15 cellular contexts compared by ENCODE assay signal in the genomic region with DNA sequence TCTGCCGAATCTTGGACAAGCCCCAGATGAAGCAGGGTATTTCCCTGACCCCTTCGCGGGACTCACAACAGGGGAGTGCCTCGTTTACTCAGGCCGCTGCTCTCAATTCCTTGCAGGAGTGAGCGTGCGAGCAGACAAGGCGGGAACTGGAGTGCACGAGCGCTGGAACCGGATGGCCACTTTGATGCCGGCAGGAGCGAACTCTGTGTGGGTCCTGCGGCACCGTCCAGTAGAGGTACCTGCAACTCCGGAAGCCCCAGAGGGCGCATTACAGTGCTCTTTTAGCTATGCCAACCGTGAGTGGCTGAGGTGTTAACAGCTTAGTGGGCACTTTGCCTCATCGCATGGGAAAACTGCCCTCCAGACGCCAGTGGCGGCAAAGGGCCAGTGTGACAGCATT.
A peak's percentile ranks its signal among the peaks of the same experiment; 100 is the strongest.
DNase-seq lines count a peak whose midpoint lies in the region; ATAC-seq, FAIRE-seq and TF ChIP-seq lines count a peak whose summit lies in the region.
"Had no signal": no experiment of that assay in that cellular context is flagged by ENCODE, and none has a peak within 500 bp of the region (broad histone marks: within the 10 kb centered on the region; RNA-seq: fewer than 3 reads in every experiment).

No MANE protein-coding gene starts in this region.

- no peak overlapping the region for H2AFZ ChIP-seq in H1 (ENCODE audit: low read length)

- POLR2A ChIA-PET in H1 (lab: Charles Lee; ENCODE audit: partially characterized antibody): no interaction called here

- no peak overlapping the region for H3K9ac ChIP-seq in H1 (replicated peaks in 1 of 4; ENCODE audit: extremely low read depth in 1 of 4, low read depth in 3 of 4, low read length in 3 of 4)

- TF ChIP-seq CTCF in heart right ventricle (IDR thresholded peaks at IDR 0.05): no peak
- no peak for TF ChIP-seq CTCF in H1 (IDR thresholded peaks at IDR 0.05; ENCODE audit: control extremely low read depth in 1 of 3, insufficient read depth in 1 of 3, low read depth in 1 of 3, low read length in 3 of 3)

- H3K27ac ChIP-seq in heart right ventricle (no peak overlapping the region), H1 (ENCODE audit: low read depth, low read length) (no peak overlapping the region)
- H3K27ac ChIP-seq: 22Rv1 had no signal

- no peak overlapping the region for H3K4ac ChIP-seq in H1 (replicated peaks; ENCODE audit: insufficient read length, low read depth, low read length)

- DNase-seq in cardiac septum (ENCODE audit: low spot score) (peak; percentile 58), heart right ventricle (no peak), H1 (ENCODE audit: low read depth in 1 of 2, low spot score in 2 of 2) (no peak), posterior vena cava (ENCODE audit: low spot score) (peak; percentile 72), NCI-H1105 treated with DMSO at 0.1 percent for 48 hours (lab: John Stamatoyannopoulos, UW) (no peak), NCI-H446 treated with DMSO at 0.1 percent for 48 hours (lab: John Stamatoyannopoulos, UW) (no peak), hypothalamus (lab: John Stamatoyannopoulos, UW) (no peak)
- DNase-seq: CD8-positive, alpha-beta T cell; COR-L47; DMS153; GOT3 had no signal

- no peak overlapping the region for H3K4me2 ChIP-seq in H1 (ENCODE audit: insufficient read depth in 1 of 2, low read depth in 2 of 2, low read length in 2 of 2)

- TF ChIP-seq RAD21 in H1 (IDR thresholded peaks at IDR 0.05 in 1 of 2, conservative IDR thresholded peaks at IDR 0.05 in 1 of 2; ENCODE audit: low read depth in 2 of 2, low read length in 2 of 2): no peak

- no peak overlapping the region for H3K18ac ChIP-seq in H1 (ENCODE audit: extremely low read depth, low read length)

- H2BK120ac ChIP-seq in H1 (replicated peaks; ENCODE audit: low read depth, low read length): no peak overlapping the region

- H3K4me3 ChIP-seq in heart right ventricle (no peak overlapping the region), H1 (ENCODE audit: extremely low read depth in 1 of 4, insufficient read depth in 2 of 4, low read depth in 3 of 4, low read length in 4 of 4) (no peak overlapping the region)
- H3K4me3 ChIP-seq: HAP-1 had no signal

- H3K4me1 ChIP-seq in heart right ventricle (no peaks in the 10 kb centered on the region), H1 (replicated peaks in 1 of 4; ENCODE audit: control insufficient read depth in 3 of 4, insufficient read depth in 4 of 4, low read length in 3 of 4) (no peaks in the 10 kb centered on the region)
- H3K4me1 ChIP-seq: HAP-1 had no signal

- no peaks in the 10 kb centered on the region for H3K9me3 ChIP-seq in heart right ventricle
- no peaks in the 10 kb centered on the region for H3K9me3 ChIP-seq in H1 (ENCODE audit: insufficient read depth in 2 of 2, low read depth in 1 of 2, low read length in 1 of 2)
- H3K9me3 ChIP-seq: HAP-1 had no signal

- intact Hi-C loops in cardiac septum (cut with DNase I): no loop called here
- intact Hi-C loops in heart right ventricle (cut with DNase I): no loop called here
- intact Hi-C loops in posterior vena cava (cut with DNase I): no loop called here

- TF ChIP-seq POLR2A in H1 (IDR thresholded peaks at IDR 0.05; ENCODE audit: control extremely low read depth in 1 of 2, low read depth in 2 of 2, low read length in 2 of 2): no peak

- no peak overlapping the region for H2BK20ac ChIP-seq in H1 (ENCODE audit: low read length)

- H4K8ac ChIP-seq in H1 (ENCODE audit: extremely low read depth, insufficient read depth, low read length): no peak overlapping the region

- no peak overlapping the region for H3K56ac ChIP-seq in H1 (replicated peaks; ENCODE audit: insufficient read length, low read depth, low read length)

- no peaks in the 10 kb centered on the region for H3K79me1 ChIP-seq in H1 (ENCODE audit: low read depth, low read length)

- WGBS in heart right ventricle, 2 donors: 92 to 94% methylated on average over 21 of the region's 21 CpGs
- 93% methylated on average over 21 of the region's 21 CpGs; no CpG with 5 or more reads in 1 of the 2 experiments for whole genome bisulfite sequencing in H1 (ENCODE audit: extremely low coverage in 1 of 2, insufficient coverage in 1 of 2, insufficient read length in 1 of 2, insufficient replicate concordance in 2 of 2, low coverage in 1 of 2, low lambda C conversion rate in 2 of 2, missing lambda C conversion rate in 1 of 2), 2 experiments

- no peak overlapping the region for H4K91ac ChIP-seq in H1 (replicated peaks; ENCODE audit: insufficient read length, low read length)

- H3K27me3 ChIP-seq in heart right ventricle (no peaks in the 10 kb centered on the region), H1 (replicated peaks in 1 of 4; ENCODE audit: control insufficient read depth in 3 of 4, extremely low read depth in 1 of 4, insufficient read depth in 3 of 4, low read length in 3 of 4) (no peaks in the 10 kb centered on the region)

- no peak for FAIRE-seq in H1 (lab: Jason Lieb, UNC)
- FAIRE-seq: D721Med, GM12892 had no signal

- TF ChIP-seq EP300 in H1 (IDR thresholded peaks at IDR 0.05; ENCODE audit: borderline replicate concordance in 1 of 2, low read depth in 2 of 2, low read length in 2 of 2): no peak

- no peaks in the 10 kb centered on the region for H3K79me2 ChIP-seq in H1 (ENCODE audit: control insufficient read depth in 1 of 2, insufficient read depth in 2 of 2, low read length in 2 of 2)

- CTCF ChIA-PET in H1 (lab: Charles Lee; ENCODE audit: partially characterized antibody): interaction anchor here (0.6 kb wide), 1 partner anchor 189 kb away, joined by 3 read pairs; no protein-coding TSS in a partner anchor

- no peak for ATAC-seq in heart right ventricle
- ATAC-seq: CD8-positive, alpha-beta T cell had no signal

- H2BK12ac ChIP-seq in H1 (ENCODE audit: low read depth, low read length): no peak overlapping the region

- H3K14ac ChIP-seq in H1 (ENCODE audit: insufficient read length): no peak overlapping the region

- no peaks in the 10 kb centered on the region for H4K20me1 ChIP-seq in H1 (replicated peaks in 1 of 2; ENCODE audit: control insufficient read depth in 1 of 2, insufficient read depth in 2 of 2, low read length in 2 of 2)

- no peaks in the 10 kb centered on the region for H3K23me2 ChIP-seq in H1 (ENCODE audit: low read depth, low read length)

- H3K36me3 ChIP-seq in heart right ventricle (no peaks in the 10 kb centered on the region), H1 (ENCODE audit: control insufficient read depth in 2 of 4, insufficient read depth in 4 of 4, low read length in 3 of 4) (no peaks in the 10 kb centered on the region)
- H3K36me3 ChIP-seq: HAP-1 had no signal

- H3K23ac ChIP-seq in H1 (ENCODE audit: insufficient read length): no peak overlapping the region

- H2BK5ac ChIP-seq in H1 (ENCODE audit: low read depth, low read length): no peak overlapping the region

- H2AK5ac ChIP-seq in H1 (ENCODE audit: low read depth, low read length): no peak overlapping the region

- no peak overlapping the region for H4K5ac ChIP-seq in H1 (ENCODE audit: insufficient read length, low read depth, low read length)

- H2BK15ac ChIP-seq in H1 (ENCODE audit: low read length): no peak overlapping the region

TF ChIP-seq in H1, 55 proteins besides CTCF, POLR2A, EP300 and RAD21:
- no peak for TF ChIP-seq SAP30 (IDR thresholded peaks at IDR 0.05; ENCODE audit: insufficient read depth, insufficient replicate concordance, low read length)
- TF ChIP-seq, protein P1, sequence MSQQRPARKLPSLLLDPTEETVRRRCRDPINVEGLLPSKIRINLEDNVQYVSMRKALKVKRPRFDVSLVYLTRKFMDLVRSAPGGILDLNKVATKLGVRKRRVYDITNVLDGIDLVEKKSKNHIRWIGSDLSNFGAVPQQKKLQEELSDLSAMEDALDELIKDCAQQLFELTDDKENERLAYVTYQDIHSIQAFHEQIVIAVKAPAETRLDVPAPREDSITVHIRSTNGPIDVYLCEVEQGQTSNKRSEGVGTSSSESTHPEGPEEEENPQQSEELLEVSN (IDR thresholded peaks at IDR 0.05): peak; percentile 60

Comparison
In these comparisons a context has a peak if more than half of its experiments do, and no peak if none do; other contexts are left out.
1. DNase-seq: peak in cardiac septum (single experiment) and posterior vena cava (single experiment); none in heart right ventricle (0 of 2), H1 (0 of 2), NCI-H1105 treated with DMSO at 0.1 percent for 48 hours (single experiment), NCI-H446 treated with DMSO at 0.1 percent for 48 hours (single experiment) and hypothalamus (0 of 51).